ENCODE assay signal across 33 cellular contexts in the genomic region with DNA sequence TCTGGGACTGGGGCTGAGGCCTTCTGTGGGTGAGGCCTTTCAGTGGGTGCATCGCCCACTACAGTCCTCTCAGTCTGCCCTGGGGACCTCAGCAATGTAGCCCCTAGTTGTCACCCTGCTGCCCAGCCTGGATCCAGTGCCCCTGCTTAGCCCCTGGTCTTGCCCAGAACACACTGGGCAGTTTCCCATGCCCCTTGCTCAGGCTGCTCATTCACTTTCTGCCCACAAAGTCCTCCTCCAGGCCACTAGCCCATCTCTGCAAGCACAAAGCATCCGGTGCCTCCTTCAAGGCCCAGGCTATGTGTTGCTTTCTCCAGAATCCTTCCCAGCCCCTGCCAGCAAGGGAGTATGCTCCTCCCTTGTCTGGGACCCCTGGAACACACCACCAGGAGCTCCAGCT. TPM values are rescaled to one million over a fixed set of nuclear protein-coding genes. Genes with fewer than 3 reads are reported as not detected.
"Had no signal": no experiment of that assay in that cellular context is flagged by ENCODE, and none has a peak within 500 bp of the region (broad histone marks: within the 10 kb centered on the region; RNA-seq: fewer than 3 reads in every experiment).

No MANE protein-coding gene starts in this region.

- H3K36me3 Mint-ChIP-seq: activated naive CD4-positive, alpha-beta T cell treated with anti-CD3 and anti-CD28 coated beads, Interleukin-2, amount 10 ng/mL, durations not matched to agents 7 days and 5 days; activated naive CD8-positive, alpha-beta T cell treated with anti-CD3 and anti-CD28 coated beads, Interleukin-2, amount 10 ng/mL, durations not matched to agents 7 days and 5 days; brain; natural killer cell treated with Interleukin-12 subunit alpha and Interleukin-12 subunit beta and Interleukin-15 and Interleukin-18, amount 100 ng/mL, for 72 hours; stimulated activated effector memory CD8-positive, alpha-beta T cell treated with anti-CD3 and anti-CD28 coated beads, Interleukin-12 subunit alpha, Interleukin-12 subunit beta, amount 100 ng/mL, for 72 hours had no signal

- H3K27me3 ChIP-seq: cardiac muscle cell, ovary had no signal

- H3K4me3 Mint-ChIP-seq: activated CD8-positive, alpha-beta T cell treated with anti-CD3 and anti-CD28 coated beads for 36 hours; activated naive CD4-positive, alpha-beta T cell treated with anti-CD3 and anti-CD28 coated beads, Interleukin-2, amount 10 ng/mL, durations not matched to agents 7 days and 5 days; activated naive CD8-positive, alpha-beta T cell treated with anti-CD3 and anti-CD28 coated beads, Interleukin-2, amount 10 ng/mL, durations not matched to agents 7 days and 5 days; brain; natural killer cell treated with Interleukin-12 subunit alpha and Interleukin-12 subunit beta and Interleukin-15 and Interleukin-18, amount 100 ng/mL, for 72 hours; stimulated activated effector memory CD8-positive, alpha-beta T cell treated with anti-CD3 and anti-CD28 coated beads, Interleukin-12 subunit alpha, Interleukin-12 subunit beta, amount 100 ng/mL, for 72 hours; stimulated activated naive CD8-positive, alpha-beta T cell treated with anti-CD3 and anti-CD28 coated beads, Interleukin-15, amount 100 ng/mL, for 72 hours; T-helper 17 cell had no signal

- H3K9me3 ChIP-seq: ascending aorta, esophagus muscularis mucosa, heart left ventricle, left ventricle myocardium inferior, mucosa of descending colon, ovary had no signal

- H3K36me3 ChIP-seq: ascending aorta, cardiac muscle cell, esophagus muscularis mucosa, heart left ventricle, left ventricle myocardium inferior, ovary had no signal

- H3K27ac ChIP-seq: ascending aorta, cardiac muscle cell, esophagus muscularis mucosa, foreskin keratinocyte, heart left ventricle, left ventricle myocardium inferior, ovary had no signal

- H3K9me3 Mint-ChIP-seq: activated CD8-positive, alpha-beta T cell treated with anti-CD3 and anti-CD28 coated beads for 36 hours; activated naive CD4-positive, alpha-beta T cell treated with anti-CD3 and anti-CD28 coated beads, Interleukin-2, amount 10 ng/mL, durations not matched to agents 7 days and 5 days; activated naive CD8-positive, alpha-beta T cell treated with anti-CD3 and anti-CD28 coated beads, Interleukin-2, amount 10 ng/mL, durations not matched to agents 7 days and 5 days; brain; natural killer cell treated with Interleukin-12 subunit alpha and Interleukin-12 subunit beta and Interleukin-15 and Interleukin-18, amount 100 ng/mL, for 72 hours; stimulated activated effector memory CD8-positive, alpha-beta T cell treated with anti-CD3 and anti-CD28 coated beads, Interleukin-12 subunit alpha, Interleukin-12 subunit beta, amount 100 ng/mL, for 72 hours; stimulated activated naive CD8-positive, alpha-beta T cell treated with anti-CD3 and anti-CD28 coated beads, Interleukin-15, amount 100 ng/mL, for 72 hours had no signal

- H3K4me3 ChIP-seq: ascending aorta, cardiac muscle cell, esophagus muscularis mucosa, heart left ventricle, left ventricle myocardium inferior, lung, mucosa of descending colon, ovary had no signal

- H3K27ac Mint-ChIP-seq: activated CD8-positive, alpha-beta T cell treated with anti-CD3 and anti-CD28 coated beads for 36 hours; activated naive CD4-positive, alpha-beta T cell treated with anti-CD3 and anti-CD28 coated beads, Interleukin-2, amount 10 ng/mL, durations not matched to agents 7 days and 5 days; activated naive CD8-positive, alpha-beta T cell treated with anti-CD3 and anti-CD28 coated beads, Interleukin-2, amount 10 ng/mL, durations not matched to agents 7 days and 5 days; brain; natural killer cell treated with Interleukin-12 subunit alpha and Interleukin-12 subunit beta and Interleukin-15 and Interleukin-18, amount 100 ng/mL, for 72 hours; progenitor cell of endocrine pancreas; stimulated activated effector memory CD8-positive, alpha-beta T cell treated with anti-CD3 and anti-CD28 coated beads, Interleukin-12 subunit alpha, Interleukin-12 subunit beta, amount 100 ng/mL, for 72 hours; T-helper 17 cell had no signal

- H3K4me1 ChIP-seq: foreskin keratinocyte had no signal

- DNase-seq: activated CD4-positive, alpha-beta T cell treated with anti-CD3 and anti-CD28 coated beads, Interleukin-2, amount 50 U/mL, for 1 hour; activated CD4-positive, CD25-positive, alpha-beta regulatory T cell treated with anti-CD3 and anti-CD28 coated beads, Interleukin-2, amount 50 U/mL, for 72 hours; activated CD8-positive, alpha-beta T cell treated with anti-CD3 and anti-CD28 coated beads for 36 hours; activated gamma-delta T cell; activated naive CD4-positive, alpha-beta T cell treated with anti-CD3 and anti-CD28 coated beads, Interleukin-2, amount 10 ng/mL, durations not matched to agents 7 days and 5 days; activated naive CD8-positive, alpha-beta T cell treated with anti-CD3 and anti-CD28 coated beads, Interleukin-2, amount 10 ng/mL, durations not matched to agents 7 days and 5 days; activated T-cell treated with anti-CD3 and anti-CD28 coated beads, Interleukin-2, amount 50 U/mL, for 1 hour; cerebellar nuclear complex; cortex of kidney; foreskin keratinocyte; heart left ventricle; left ventricle myocardium inferior; mesendoderm; mucosa of descending colon; ovary; small intestine; stimulated activated CD4-positive, alpha-beta T cell treated with anti-CD3 and anti-CD28 coated beads, Interleukin-4, amount 100 ng/mL, for 24 hours; stimulated activated naive CD8-positive, alpha-beta T cell treated with anti-CD3 and anti-CD28 coated beads, Interleukin-15, amount 100 ng/mL, for 72 hours; substantia nigra; SW 1271; T-helper 17 cell; T1000 had no signal

RNA-seq across cellular contexts. Expression of a gene that starts 5.4 kb away (rescaled TPM):
- total RNA-seq: activated CD8-positive, alpha-beta T cell treated with anti-CD3 and anti-CD28 coated beads for 36 hours; activated naive CD8-positive, alpha-beta T cell treated with anti-CD3 and anti-CD28 coated beads, Interleukin-2, amount 10 ng/mL, durations not matched to agents 7 days and 5 days; natural killer cell treated with Interleukin-12 subunit alpha and Interleukin-12 subunit beta and Interleukin-15 and Interleukin-18, amount 100 ng/mL, for 72 hours had no signal

RNA-seq across cellular contexts. Expression of a gene that starts 36.3 kb away (rescaled TPM):
- total RNA-seq: activated CD8-positive, alpha-beta T cell treated with anti-CD3 and anti-CD28 coated beads for 36 hours; activated naive CD8-positive, alpha-beta T cell treated with anti-CD3 and anti-CD28 coated beads, Interleukin-2, amount 10 ng/mL, durations not matched to agents 7 days and 5 days; ascending aorta; esophagus muscularis mucosa; foreskin keratinocyte; heart left ventricle; left ventricle myocardium inferior; lung; mucosa of descending colon; natural killer cell treated with Interleukin-12 subunit alpha and Interleukin-12 subunit beta and Interleukin-15 and Interleukin-18, amount 100 ng/mL, for 72 hours; ovary; progenitor cell of endocrine pancreas; renal cortical epithelial cell; sciatic nerve; T-helper 17 cell; ureter had no signal
- polyA plus RNA-seq: cardiac muscle cell, foreskin keratinocyte, heart left ventricle, lung, ovary, small intestine had no signal

RNA-seq across cellular contexts. Expression of a gene that starts 53.5 kb away (rescaled TPM):
- total RNA-seq: activated CD8-positive, alpha-beta T cell treated with anti-CD3 and anti-CD28 coated beads for 36 hours; activated naive CD8-positive, alpha-beta T cell treated with anti-CD3 and anti-CD28 coated beads, Interleukin-2, amount 10 ng/mL, durations not matched to agents 7 days and 5 days; ascending aorta; esophagus muscularis mucosa; foreskin keratinocyte; left ventricle myocardium inferior; lung; mucosa of descending colon; natural killer cell treated with Interleukin-12 subunit alpha and Interleukin-12 subunit beta and Interleukin-15 and Interleukin-18, amount 100 ng/mL, for 72 hours; progenitor cell of endocrine pancreas; renal cortical epithelial cell; sciatic nerve; T-helper 17 cell; ureter had no signal
- polyA plus RNA-seq: foreskin keratinocyte, heart left ventricle, small intestine had no signal
